In the genomic region with DNA sequence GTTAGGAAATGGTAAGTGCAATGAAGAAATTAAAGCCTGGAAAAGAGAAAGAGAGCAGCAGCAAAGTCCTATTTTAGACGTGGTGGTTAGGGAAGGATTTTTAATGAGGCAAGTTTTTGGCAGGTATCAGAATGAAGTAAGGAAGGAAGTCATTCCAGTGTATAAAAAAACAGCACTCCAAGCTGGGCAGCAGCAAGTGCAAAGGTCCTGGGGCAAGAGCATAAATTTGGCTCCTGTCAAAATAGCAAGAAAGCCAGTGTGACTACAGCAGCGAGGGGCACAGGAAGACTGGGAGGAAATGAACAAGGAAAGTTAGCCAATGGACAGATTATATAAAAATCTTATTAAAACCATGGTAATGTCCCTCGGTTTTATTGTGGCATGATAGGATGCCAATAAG, we compare ENCODE assay signal across 11 cellular contexts.
"Had no signal": no experiment of that assay in that cellular context is flagged by ENCODE, and none has a peak within 500 bp of the region (broad histone marks: within the 10 kb centered on the region; RNA-seq: fewer than 3 reads in every experiment).

No MANE protein-coding gene starts in this region.

- H3K4me1 Mint-ChIP-seq: IgD-negative memory B cell had no signal

- FAIRE-seq: H54, HepG2 had no signal

- H3K4me3 Mint-ChIP-seq: H9, HFFc6, IgD-negative memory B cell had no signal

- DNase-seq: GM23248, GOT3, H9, HCEC 1CT, HFFc6, KBM-7 had no signal

- H3K27ac ChIP-seq: GM23248, HL-60, KMS-11 had no signal

- H3K36me3 Mint-ChIP-seq: IgD-negative memory B cell had no signal

- H3K9ac ChIP-seq: GM23248, KMS-11 had no signal

- H3K4me2 ChIP-seq: KMS-11 had no signal

- H3K27me3 Mint-ChIP-seq: IgD-negative memory B cell had no signal

- H3K4me3 ChIP-seq: GM23248 had no signal

- H2AFZ ChIP-seq: GM23248 had no signal

- H3K27ac Mint-ChIP-seq: H9, HFFc6 had no signal

- ATAC-seq: HepG2 had no signal

- H3K9me3 Mint-ChIP-seq: H9 had no signal
